In genomic region chr16:89035013-89035697, GRCh38 we compare ENCODE assay signal across 1 cellular context.
TF ChIP-seq lines count a peak whose summit lies in the region.

No MANE protein-coding gene starts in this region.

TF ChIP-seq in GM23338, 12 proteins besides CTCF, POLR2A, EP300 and RAD21 (continued from another document):
- TF ChIP-seq ZNF462 (CRISPR knock-in tag; IDR thresholded peaks at IDR 0.05) (no peak), POLR2AphosphoS5 (IDR thresholded peaks at IDR 0.05; ENCODE audit: low read depth) (no peak), ZNF114 (CRISPR knock-in tag; IDR thresholded peaks at IDR 0.05) (no peak), REST (IDR thresholded peaks at IDR 0.05; ENCODE audit: unreplicated experiment) (no peak)
TF ChIP-seq in GM23338: peak in this region for 0.
